1 cellular context compared by ENCODE assay signal in the genomic region with DNA sequence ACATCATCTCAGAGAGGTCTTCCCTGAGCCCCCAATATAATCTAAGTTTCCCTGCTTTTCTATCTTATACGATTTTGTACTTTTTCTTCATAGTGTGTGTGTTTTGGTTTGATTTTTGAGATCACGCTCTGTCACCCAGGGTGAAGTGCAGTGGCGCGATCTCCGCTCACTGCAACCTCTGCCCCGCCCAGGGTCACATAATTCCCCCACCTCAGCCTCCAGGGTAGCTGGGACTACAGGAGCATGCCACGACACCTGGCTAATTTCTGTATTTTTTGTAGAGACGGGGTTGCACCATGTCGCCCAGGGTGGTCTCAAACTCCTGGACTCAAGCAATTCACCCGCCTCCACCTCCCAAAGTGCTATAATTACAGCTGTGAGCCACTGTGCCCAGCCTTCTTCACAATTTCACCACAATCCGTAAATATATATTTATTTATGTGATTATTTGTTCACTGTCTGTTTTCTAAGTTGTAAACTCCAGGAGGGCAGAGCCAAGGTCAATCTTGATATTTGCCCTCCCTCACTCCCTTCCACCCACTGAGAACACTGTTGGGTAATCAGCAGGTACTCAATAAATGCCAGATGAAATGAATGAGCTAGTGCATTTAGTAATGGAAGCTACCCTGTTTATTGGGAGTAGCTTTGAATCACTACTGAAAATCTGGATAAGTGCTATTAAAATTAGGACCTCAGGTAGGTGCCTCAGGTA.
TF ChIP-seq lines count a peak whose summit lies in the region.

No MANE protein-coding gene starts in this region.

TF ChIP-seq in endothelial cell of umbilical vein, 7 proteins besides CTCF, POLR2A, EP300 and RAD21:
- TF ChIP-seq JUN (IDR thresholded peaks at IDR 0.05; ENCODE audit: borderline replicate concordance, insufficient read depth, insufficient read length, low read depth) (no peak), EZH2 (IDR thresholded peaks at IDR 0.05; ENCODE audit: borderline replicate concordance, low read depth, low read length, severe bottlenecking) (no peak), MYC (IDR thresholded peaks at IDR 0.05; ENCODE audit: low read depth, low read length) (no peak), POLR2AphosphoS5 (IDR thresholded peaks at IDR 0.05; ENCODE audit: insufficient read depth, low read depth, low read length) (no peak), GATA2 (IDR thresholded peaks at IDR 0.05; ENCODE audit: insufficient read depth, insufficient read length, low read depth, low read length) (no peak), FOS (IDR thresholded peaks at IDR 0.05; ENCODE audit: borderline replicate concordance, insufficient read depth, low read length) (no peak)
- TF ChIP-seq, protein P1, sequence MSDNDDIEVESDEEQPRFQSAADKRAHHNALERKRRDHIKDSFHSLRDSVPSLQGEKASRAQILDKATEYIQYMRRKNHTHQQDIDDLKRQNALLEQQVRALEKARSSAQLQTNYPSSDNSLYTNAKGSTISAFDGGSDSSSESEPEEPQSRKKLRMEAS (IDR thresholded peaks at IDR 0.05; ENCODE audit: insufficient read depth, insufficient read length): no peak
